Comparison of ENCODE assay signal across 8 cellular contexts in genomic region chr12:68899251-68899771, GRCh38. TPM values are rescaled to one million over a fixed set of nuclear protein-coding genes. Genes with fewer than 3 reads are reported as not detected.
DNase-seq lines count a peak whose midpoint lies in the region; ATAC-seq, FAIRE-seq and TF ChIP-seq lines count a peak whose summit lies in the region.

No MANE protein-coding gene starts in this region.

- no peak overlapping the region for H3K4me3 ChIP-seq in astrocyte (ENCODE audit: insufficient read depth, low read depth, low read length)

- no peaks in the 10 kb centered on the region for H3K9me3 ChIP-seq in astrocyte (ENCODE audit: insufficient read depth, low read depth, low read length)

- H2AFZ ChIP-seq in astrocyte (ENCODE audit: low read depth, low read length) = no peak overlapping the region

- DNase-seq in A172 (ENCODE audit: low spot score) (peak; percentile 70), HFFc6 (peak; percentile 87), astrocyte (ENCODE audit: low read depth) (peak; percentile 90), left lobe of liver (ENCODE audit: low spot score) (peak; percentile 80), dedifferentiated amniotic fluid mesenchymal stem cell (ENCODE audit: extremely low spot score) (no peak), activated T-cell treated with anti-CD3 and anti-CD28 coated beads for 4 hours (no peak)

- ATAC-seq in left lobe of liver (peak; percentile 88), GM21381 (IDR thresholded peaks at IDR 0.05; ENCODE audit: unreplicated experiment) (no peak), GM19328 (IDR thresholded peaks at IDR 0.05; ENCODE audit: unreplicated experiment) (no peak)

- H3K27ac ChIP-seq in astrocyte (ENCODE audit: low read depth, low read length) = no peak overlapping the region

- H4K20me1 ChIP-seq in astrocyte (ENCODE audit: insufficient read depth, low read length) = no peaks in the 10 kb centered on the region

- no peaks in the 10 kb centered on the region for H3K36me3 ChIP-seq in astrocyte (ENCODE audit: insufficient read depth, low read length)

- peak; percentile 76 for FAIRE-seq in astrocyte (lab: Jason Lieb, UNC)

- H3K4me1 Mint-ChIP-seq in HFFc6 (ENCODE audit: low read depth) = peaks cover 40% of the 10 kb centered on the region
- peaks cover 20% of the 10 kb centered on the region for H3K4me1 Mint-ChIP-seq in astrocyte (ENCODE audit: low read depth, unreplicated experiment)

- H3K27ac Mint-ChIP-seq in HFFc6 (peak overlapping the region; percentile 69), astrocyte (ENCODE audit: unreplicated experiment) (peak overlapping the region; percentile 8)

- peaks cover 14% of the 10 kb centered on the region for H3K4me1 ChIP-seq in astrocyte (ENCODE audit: insufficient read depth, low read length)

- H3K79me2 ChIP-seq in astrocyte (ENCODE audit: insufficient read depth, low read length) = no peaks in the 10 kb centered on the region

- TF ChIP-seq CTCF in HFFc6 (IDR thresholded peaks at IDR 0.05) (peak; percentile 80), astrocyte (IDR thresholded peaks at IDR 0.05; ENCODE audit: insufficient read depth, low read depth, low read length) (peak; percentile 52)

- H3K27me3 ChIP-seq in astrocyte (ENCODE audit: insufficient read depth, low read length) = no peaks in the 10 kb centered on the region

- 0 out of 2 replicates have a peak overlapping the region, but pooled peaks have one; percentile 5 for H3K4me3 Mint-ChIP-seq in HFFc6
- H3K4me3 Mint-ChIP-seq in astrocyte (ENCODE audit: unreplicated experiment) = no peak overlapping the region

- H3K27me3 Mint-ChIP-seq in HFFc6 (ENCODE audit: insufficient read depth) (peaks cover 2% of the 10 kb centered on the region), astrocyte (ENCODE audit: low read depth, unreplicated experiment) (no peaks in the 10 kb centered on the region)

- H3K9ac ChIP-seq in astrocyte (ENCODE audit: low read length) = no peak overlapping the region

- H3K36me3 Mint-ChIP-seq in HFFc6 (ENCODE audit: low read depth) (no peaks in the 10 kb centered on the region), astrocyte (ENCODE audit: low read depth, unreplicated experiment) (peaks cover 1% of the 10 kb centered on the region)

- no peak overlapping the region for H3K4me2 ChIP-seq in astrocyte (ENCODE audit: low read length)

- H3K9me3 Mint-ChIP-seq in HFFc6 (no peaks in the 10 kb centered on the region), astrocyte (ENCODE audit: unreplicated experiment) (peaks cover 3% of the 10 kb centered on the region)

RNA-seq across cellular contexts. Expression of gene CPM, which starts 33.7 kb away (rescaled TPM):
- total RNA-seq in A172 (2014; rRNA removed; shearing (Covaris generic)) = 0.24 TPM in 1 of 2 replicates, not detected in the other
- 1 to 10 TPM; 1.4 to 3.0 (median 2.3) TPM for total RNA-seq in HFFc6 (2021; fragmentation: NEBNext Ultra II Directional; extraction: Animal tissue kit (Norgen Biotek cat#: 25700))
- total RNA-seq in astrocyte (2.7 and 3.5 TPM in 2 replicates), left lobe of liver (45.2 TPM)

Comparison
In these comparisons a context has a peak if more than half of its experiments do, and no peak if none do; other contexts are left out.
1. DNase-seq: peak in A172 (single experiment), HFFc6 (single experiment), astrocyte (single experiment) and left lobe of liver (single experiment); none in dedifferentiated amniotic fluid mesenchymal stem cell (single experiment) and activated T-cell treated with anti-CD3 and anti-CD28 coated beads for 4 hours (single experiment).
2. RNA of gene CPM, which starts 33.7 kb away (total RNA-seq): 45.2 TPM in left lobe of liver (single experiment); 2.7 to 3.5 TPM in astrocyte, 1.4 to 3.0 TPM in HFFc6 and 0.24 TPM in A172; every median in the first group is over 10 times any median in the second.